ENCODE assay signal across 30 cellular contexts in genomic region chr4:114458728-114459127, GRCh38.
A peak's percentile ranks its signal among the peaks of the same experiment; 100 is the strongest.
DNase-seq lines count a peak whose midpoint lies in the region; ATAC-seq, FAIRE-seq and TF ChIP-seq lines count a peak whose summit lies in the region.
"Had no signal": no experiment of that assay in that cellular context is flagged by ENCODE, and none has a peak within 500 bp of the region (broad histone marks: within the 10 kb centered on the region; RNA-seq: fewer than 3 reads in every experiment).

No MANE protein-coding gene starts in this region.

- no peak overlapping the region for H4K5ac ChIP-seq in H9 (ENCODE audit: insufficient read length, low read depth, low read length)
- peak overlapping the region; percentile 57 for H4K5ac ChIP-seq in H1 (ENCODE audit: insufficient read length, low read depth, low read length)

- H3K23me2 ChIP-seq in H9 (ENCODE audit: insufficient read length, low read depth, low read length, poor library complexity, severe bottlenecking), result no peaks in the 10 kb centered on the region
- H3K23me2 ChIP-seq in H1 (ENCODE audit: low read depth, low read length), result no peaks in the 10 kb centered on the region

- no peak overlapping the region for H2BK20ac ChIP-seq in H9 (ENCODE audit: low read depth, low read length, poor library complexity, severe bottlenecking)
- H2BK20ac ChIP-seq in H1 (ENCODE audit: low read length), result no peak overlapping the region

- H3K4me1 ChIP-seq in H9 (ENCODE audit: insufficient read depth, low read length), result peaks cover 3% of the 10 kb centered on the region; the same call in 1 of the 2 replicates
- H3K4me1 ChIP-seq in HUES64 (ENCODE audit: insufficient read depth, low read length), result peaks cover 46% of the 10 kb centered on the region
- peaks cover 0 to 12% (median 2%) of the 10 kb centered on the region in 4 experiments; a peak in 4 of 7 replicates for H3K4me1 ChIP-seq in H1 (replicated peaks in 1 of 4; ENCODE audit: control insufficient read depth in 3 of 4, insufficient read depth in 4 of 4, low read length in 3 of 4)
- H3K4me1 ChIP-seq in iPS-20b (ENCODE audit: insufficient read depth, low read length), result peaks cover 29% of the 10 kb centered on the region; the same call in 1 of the 2 replicates
- no peaks in the 10 kb centered on the region for H3K4me1 ChIP-seq in lower lobe of right lung
- H3K4me1 ChIP-seq: BE2C, BLaER1 had no signal

- H3K27me3 Mint-ChIP-seq in H9 (ENCODE audit: low read depth), result no peaks in the 10 kb centered on the region
- H3K27me3 Mint-ChIP-seq: CD4-positive, CD25-positive, alpha-beta regulatory T cell had no signal

- H4K8ac ChIP-seq in H9 (replicated peaks; ENCODE audit: insufficient read length, low read depth, low read length) (no peak overlapping the region), H1 (ENCODE audit: extremely low read depth, insufficient read depth, low read length) (no peak overlapping the region)

- TF ChIP-seq CTCF in H9 (conservative IDR thresholded peaks at IDR 0.05) (no peak), H1 (IDR thresholded peaks at IDR 0.05; ENCODE audit: control extremely low read depth in 1 of 3, insufficient read depth in 1 of 3, low read depth in 1 of 3, low read length in 3 of 3) (no peak), lower lobe of right lung (IDR thresholded peaks at IDR 0.05) (no peak)

- no peak for DNase-seq in H9
- no peak for DNase-seq in H1 (ENCODE audit: low read depth in 1 of 2, low spot score in 2 of 2)
- DNase-seq in urothelium cell line (ENCODE audit: low spot score), result no peak
- no peak for DNase-seq in HK-2 (ENCODE audit: unreplicated experiment)
- DNase-seq in stimulated activated naive CD4-positive, alpha-beta T cell treated with Interleukin-2 at 50 U/mL for 16 hours (lab: John Stamatoyannopoulos, UW), result no peak
- no peak for DNase-seq in lower lobe of right lung
- DNase-seq: 8988T; ACHN; BE2C; C1 segment of cervical spinal cord; CD4-positive, alpha-beta memory T cell; CD4-positive, CD25-positive, alpha-beta regulatory T cell; CD8-positive, alpha-beta memory T cell; COR-L47; DMS 273 treated with DMSO at 0.1 percent for 48 hours; DMS153; DMS53; DMS79; DND-41; EL; GDM1 had no signal

- H3K14ac ChIP-seq in H9 (ENCODE audit: insufficient read depth, low read length), result no peak overlapping the region
- H3K14ac ChIP-seq in H1 (ENCODE audit: insufficient read length), result no peak overlapping the region

- H3K27me3 ChIP-seq in H9 (ENCODE audit: insufficient read depth, low read length) (no peaks in the 10 kb centered on the region), HUES64 (ENCODE audit: insufficient read depth, low read length) (no peaks in the 10 kb centered on the region), H1 (replicated peaks in 1 of 4; ENCODE audit: control insufficient read depth in 3 of 4, extremely low read depth in 1 of 4, insufficient read depth in 3 of 4, low read length in 3 of 4) (no peaks in the 10 kb centered on the region), iPS-20b (ENCODE audit: insufficient read depth, low read length) (no peaks in the 10 kb centered on the region), lower lobe of right lung (ENCODE audit: low read depth) (no peaks in the 10 kb centered on the region)
- H3K27me3 ChIP-seq: BLaER1 had no signal

- H3K36me3 ChIP-seq in HUES64 (ENCODE audit: insufficient read depth, low read length) (no peaks in the 10 kb centered on the region), H1 (ENCODE audit: control insufficient read depth in 2 of 4, insufficient read depth in 4 of 4, low read length in 3 of 4) (no peaks in the 10 kb centered on the region), iPS-20b (ENCODE audit: insufficient read depth, low read depth, low read length) (no peaks in the 10 kb centered on the region), lower lobe of right lung (no peaks in the 10 kb centered on the region)
- H3K36me3 ChIP-seq: BE2C, BLaER1 had no signal

- H3T11ph ChIP-seq in H9 (ENCODE audit: low read length), result no peak overlapping the region

- H2AFZ ChIP-seq in H9 (ENCODE audit: low read length) (no peak overlapping the region), H1 (ENCODE audit: low read length) (no peak overlapping the region)

- intact Hi-C loops in lower lobe of right lung (cut with DNase I), result no loop called here

- H3K23ac ChIP-seq in H9 (ENCODE audit: insufficient read length, low read depth, low read length) (no peak overlapping the region), H1 (ENCODE audit: insufficient read length) (no peak overlapping the region)

- H2BK15ac ChIP-seq in H9 (ENCODE audit: low read depth, low read length) (no peak overlapping the region), H1 (ENCODE audit: low read length) (no peak overlapping the region)

- H3K4me2 ChIP-seq in H9 (ENCODE audit: insufficient read depth, insufficient read length, low read length) (peak overlapping the region; percentile 30), H1 (ENCODE audit: insufficient read depth in 1 of 2, low read depth in 2 of 2, low read length in 2 of 2) (peak overlapping the region; percentile 13 to 43; a peak in 2 of 4 replicates)
- H3K4me2 ChIP-seq: BLaER1 had no signal

- H2AK5ac ChIP-seq in H9 (ENCODE audit: insufficient read length, low read length) (no peak overlapping the region), H1 (ENCODE audit: low read depth, low read length) (no peak overlapping the region)

- H3K18ac ChIP-seq in H9 (ENCODE audit: insufficient read length, low read depth, low read length) (no peak overlapping the region), H1 (ENCODE audit: extremely low read depth, low read length) (no peak overlapping the region)

- peaks cover 44 to 46% of the 10 kb centered on the region in 2 experiments for H3K4me1 Mint-ChIP-seq in H9
- H3K4me1 Mint-ChIP-seq: CD14-positive monocyte; CD4-positive, alpha-beta memory T cell; CD4-positive, CD25-positive, alpha-beta regulatory T cell; CD8-positive, alpha-beta memory T cell had no signal

- H3K9ac ChIP-seq in H9 (ENCODE audit: extremely low read depth, insufficient read length, low read length), result no peak overlapping the region
- H3K9ac ChIP-seq in HUES64 (ENCODE audit: low read depth, low read length), result no peak overlapping the region
- no peak overlapping the region for H3K9ac ChIP-seq in H1 (replicated peaks in 1 of 4; ENCODE audit: extremely low read depth in 1 of 4, low read depth in 3 of 4, low read length in 3 of 4)
- no peak overlapping the region for H3K9ac ChIP-seq in iPS-20b (ENCODE audit: low read depth, low read length)
- H3K9ac ChIP-seq: BLaER1 had no signal

- no peak overlapping the region for H2BK12ac ChIP-seq in H9 (ENCODE audit: insufficient read length, low read depth, low read length)
- H2BK12ac ChIP-seq in H1 (ENCODE audit: low read depth, low read length), result no peak overlapping the region

- no peak overlapping the region for H3K56ac ChIP-seq in H9 (ENCODE audit: insufficient read length, low read depth, low read length)
- no peak overlapping the region for H3K56ac ChIP-seq in H1 (replicated peaks; ENCODE audit: insufficient read length, low read depth, low read length)

- ATAC-seq in lower lobe of right lung, result no peak
- ATAC-seq: GM12878 had no signal

- peak overlapping the region in 1 of 3 experiments; percentile 14; a peak in 1 of 7 replicates for H3K27ac Mint-ChIP-seq in H9
- H3K27ac Mint-ChIP-seq: CD14-positive monocyte; CD4-positive, alpha-beta memory T cell; CD4-positive, CD25-positive, alpha-beta regulatory T cell; CD8-positive, alpha-beta memory T cell had no signal

- H3K27ac ChIP-seq in H9 (ENCODE audit: insufficient read length, low read depth, low read length), result peak overlapping the region; percentile 46
- H3K27ac ChIP-seq in HUES64 (ENCODE audit: low read depth, low read length), result peak overlapping the region; percentile 39; the same call in 1 of the 2 replicates
- H3K27ac ChIP-seq in H1 (ENCODE audit: low read depth, low read length), result no peak overlapping the region
- peak overlapping the region; percentile 55 for H3K27ac ChIP-seq in iPS-20b (ENCODE audit: low read length)
- H3K27ac ChIP-seq in lower lobe of right lung, result no peak overlapping the region
- H3K27ac ChIP-seq: BLaER1 had no signal

- no peaks in the 10 kb centered on the region for H3K79me2 ChIP-seq in H9 (ENCODE audit: insufficient read depth, low read length)
- no peaks in the 10 kb centered on the region for H3K79me2 ChIP-seq in H1 (ENCODE audit: control insufficient read depth in 1 of 2, insufficient read depth in 2 of 2, low read length in 2 of 2)

- FAIRE-seq in H1 (lab: Jason Lieb, UNC), result no peak
- no peak for FAIRE-seq in urothelium cell line (lab: Jason Lieb, UNC)
- FAIRE-seq: A204.1, GM12878, GM12892, GM18507, GM19239 had no signal

- no peak overlapping the region for H4K91ac ChIP-seq in H9 (ENCODE audit: insufficient read length, low read depth, low read length)
- no peak overlapping the region for H4K91ac ChIP-seq in H1 (replicated peaks; ENCODE audit: insufficient read length, low read length)

- H2BK5ac ChIP-seq in H9 (ENCODE audit: insufficient read length, low read length), result no peak overlapping the region
- no peak overlapping the region for H2BK5ac ChIP-seq in H1 (ENCODE audit: low read depth, low read length)

- H3K79me1 ChIP-seq in H9 (ENCODE audit: insufficient read depth, low read depth, low read length, poor library complexity, severe bottlenecking) (no peaks in the 10 kb centered on the region), H1 (ENCODE audit: low read depth, low read length) (no peaks in the 10 kb centered on the region)

- H3K4ac ChIP-seq in H9 (ENCODE audit: low read depth, low read length), result no peak overlapping the region
- H3K4ac ChIP-seq in H1 (replicated peaks; ENCODE audit: insufficient read length, low read depth, low read length), result no peak overlapping the region

- no peak overlapping the region for H3K4me3 ChIP-seq in HUES64 (ENCODE audit: low read length)
- peak overlapping the region in 1 of 4 experiments; percentile 24; a peak in 1 of 8 replicates for H3K4me3 ChIP-seq in H1 (ENCODE audit: extremely low read depth in 1 of 4, insufficient read depth in 2 of 4, low read depth in 3 of 4, low read length in 4 of 4)
- H3K4me3 ChIP-seq in iPS-20b (ENCODE audit: low read length), result peak overlapping the region; percentile 16; the same call in 1 of the 2 replicates
- H3K4me3 ChIP-seq in lower lobe of right lung, result no peak overlapping the region
- H3K4me3 ChIP-seq: BLaER1, GM12878 had no signal

- WGBS in H9 (ENCODE audit: extremely low coverage, insufficient read length, low lambda C conversion rate), result no CpG with 5 or more reads among the region's 2 CpGs
- 75% methylated on average over 1 of the region's 2 CpGs for WGBS in HUES64
- 58% methylated on average over 2 of the region's 2 CpGs; no CpG with 5 or more reads in 1 of the 2 experiments for WGBS in H1 (ENCODE audit: extremely low coverage in 1 of 2, insufficient coverage in 1 of 2, insufficient read length in 1 of 2, insufficient replicate concordance in 2 of 2, low coverage in 1 of 2, low lambda C conversion rate in 2 of 2, missing lambda C conversion rate in 1 of 2), 2 experiments

- no peaks in the 10 kb centered on the region; a peak in 1 of 5 replicates for H3K9me3 Mint-ChIP-seq in H9
- H3K9me3 Mint-ChIP-seq: CD4-positive, alpha-beta memory T cell; CD8-positive, alpha-beta memory T cell had no signal

- no peak for TF ChIP-seq EP300 in H1 (IDR thresholded peaks at IDR 0.05; ENCODE audit: borderline replicate concordance in 1 of 2, low read depth in 2 of 2, low read length in 2 of 2)

- no peak for TF ChIP-seq POLR2A in H1 (IDR thresholded peaks at IDR 0.05; ENCODE audit: control extremely low read depth in 1 of 2, low read depth in 2 of 2, low read length in 2 of 2)

- H3K4me3 Mint-ChIP-seq in H9, result peak overlapping the region in 1 of 2 experiments; percentile 32; a peak in 1 of 5 replicates
- H3K4me3 Mint-ChIP-seq: CD14-positive monocyte; CD4-positive, alpha-beta memory T cell; CD4-positive, CD25-positive, alpha-beta regulatory T cell; CD8-positive, alpha-beta memory T cell had no signal

- peaks cover 2 to 4% (median 2%) of the 10 kb centered on the region in 3 experiments; a peak in 5 of 7 replicates for H3K36me3 Mint-ChIP-seq in H9 (ENCODE audit: insufficient read depth in 1 of 3, low read depth in 3 of 3)
- H3K36me3 Mint-ChIP-seq: CD14-positive monocyte; CD4-positive, alpha-beta memory T cell; CD4-positive, CD25-positive, alpha-beta regulatory T cell; CD8-positive, alpha-beta memory T cell had no signal

- H4K20me1 ChIP-seq in H9 (ENCODE audit: control insufficient read depth, insufficient read depth, insufficient read length) (no peaks in the 10 kb centered on the region), H1 (replicated peaks in 1 of 2; ENCODE audit: control insufficient read depth in 1 of 2, insufficient read depth in 2 of 2, low read length in 2 of 2) (no peaks in the 10 kb centered on the region)
- H4K20me1 ChIP-seq: BLaER1 had no signal

- TF ChIP-seq RAD21 in H1 (IDR thresholded peaks at IDR 0.05 in 1 of 2, conservative IDR thresholded peaks at IDR 0.05 in 1 of 2; ENCODE audit: low read depth in 2 of 2, low read length in 2 of 2), result no peak

- H3K9me3 ChIP-seq in H9 (ENCODE audit: control insufficient read depth, low read depth, low read length) (no peaks in the 10 kb centered on the region), HUES64 (ENCODE audit: insufficient read depth, low read depth, low read length) (no peaks in the 10 kb centered on the region), H1 (ENCODE audit: insufficient read depth in 2 of 2, low read depth in 1 of 2, low read length in 1 of 2) (no peaks in the 10 kb centered on the region), iPS-20b (ENCODE audit: insufficient read depth, low read depth, low read length) (no peaks in the 10 kb centered on the region), lower lobe of right lung (no peaks in the 10 kb centered on the region)
- H3K9me3 ChIP-seq: BE2C, BLaER1 had no signal

- H2BK120ac ChIP-seq in H9 (ENCODE audit: low read depth, low read length, poor library complexity, severe bottlenecking) (no peak overlapping the region), H1 (replicated peaks; ENCODE audit: low read depth, low read length) (no peak overlapping the region)

- CTCF ChIA-PET in H1 (lab: Charles Lee; ENCODE audit: partially characterized antibody), result no interaction called here

- POLR2A ChIA-PET in H1 (lab: Charles Lee; ENCODE audit: partially characterized antibody), result no interaction called here

Comparison
In these comparisons a context has a peak if more than half of its experiments do, and no peak if none do; other contexts are left out.
1. H3K27ac ChIP-seq: peak in H9 (single experiment), HUES64 (single experiment) and iPS-20b (single experiment); none in H1 (single experiment) and lower lobe of right lung (single experiment).